8 cellular contexts compared by ENCODE assay signal in genomic region chr1:32400876-32401631, GRCh38. TPM values are rescaled to one million over a fixed set of nuclear protein-coding genes. Genes with fewer than 3 reads are reported as not detected.
DNase-seq lines count a peak whose midpoint lies in the region; ATAC-seq and TF ChIP-seq lines count a peak whose summit lies in the region.

No MANE protein-coding gene starts in this region.

- H3K4me1 Mint-ChIP-seq in Caco-2 (ENCODE audit: low read depth, unreplicated experiment) (no peaks in the 10 kb centered on the region), nephron progenitor cell (peaks cover under 1% of the 10 kb centered on the region)
- no peaks in the 10 kb centered on the region for H3K4me1 Mint-ChIP-seq in activated T-helper 17 cell treated with anti-CD3 and anti-CD28 coated beads, Interleukin-2, amount 50 U/mL, for 72 hours

- H4K20me1 ChIP-seq in PC-9 (ENCODE audit: insufficient read depth): no peaks in the 10 kb centered on the region

- no peak overlapping the region for H3K27ac Mint-ChIP-seq in Caco-2 (ENCODE audit: unreplicated experiment)
- H3K27ac Mint-ChIP-seq in activated T-helper 17 cell treated with anti-CD3 and anti-CD28 coated beads, Interleukin-2, amount 50 U/mL, for 72 hours: no peak overlapping the region
- no peak overlapping the region for H3K27ac Mint-ChIP-seq in nephron progenitor cell

- no peak overlapping the region for H3K4me3 Mint-ChIP-seq in Caco-2 (ENCODE audit: unreplicated experiment)
- H3K4me3 Mint-ChIP-seq in activated T-helper 17 cell treated with anti-CD3 and anti-CD28 coated beads, Interleukin-2, amount 50 U/mL, for 72 hours: no peak overlapping the region
- no peak overlapping the region for H3K4me3 Mint-ChIP-seq in nephron progenitor cell

- H3K27ac ChIP-seq in PC-9: no peak overlapping the region

- CTCF ChIA-PET in Caco-2 (lab: Charles Lee) (interaction anchor here (0.6 to 1.2 kb wide), 5 partner anchors 10 to 687 kb away, joined by 3 to 4 read pairs (median 3); no protein-coding TSS in a partner anchor), PC-9 (lab: Charles Lee) (interaction anchor here (0.5 to 1.2 kb wide), 5 partner anchors 155 to 790 kb away, joined by 3 to 4 read pairs (median 3); no protein-coding TSS in a partner anchor)

- BruUV-seq in Caco-2 (replicated peaks; lab: Mats Ljungman, UMichigan): no TSS peak
- no TSS peak for BruUV-seq in PC-9 (replicated peaks; lab: Mats Ljungman, UMichigan)

- no peaks in the 10 kb centered on the region for H3K4me1 ChIP-seq in Caco-2
- peaks cover 4% of the 10 kb centered on the region for H3K4me1 ChIP-seq in PC-9 (replicated peaks; ENCODE audit: insufficient read depth)

- intact Hi-C loops in Caco-2 (cut with micrococcal nuclease; ENCODE audit: unreplicated experiment) (loop anchor here (1.0 to 10.0 kb wide), 3 partner anchors 13 to 374 kb away; no protein-coding TSS in a partner anchor), PC-9 (cut with micrococcal nuclease; ENCODE audit: unreplicated experiment) (loop anchor here (1.0 to 5.0 kb wide), 3 partner anchors 13 to 696 kb away; partner anchors contain the start of genes RBBP4 and ZBTB8OS)

- H3K27me3 ChIP-seq in Caco-2 (replicated peaks; ENCODE audit: control insufficient read depth, insufficient read depth, low read length) (no peaks in the 10 kb centered on the region), PC-9 (ENCODE audit: insufficient read depth, low read depth) (no peaks in the 10 kb centered on the region)

- H3K9me3 ChIP-seq in Caco-2: no peaks in the 10 kb centered on the region
- H3K9me3 ChIP-seq in PC-9 (ENCODE audit: insufficient read depth, low read depth): no peaks in the 10 kb centered on the region

- no peaks in the 10 kb centered on the region for H3K36me3 ChIP-seq in Caco-2 (ENCODE audit: control insufficient read depth, insufficient read depth, low read length)
- no peaks in the 10 kb centered on the region for H3K36me3 ChIP-seq in PC-9 (ENCODE audit: low read depth)

- peak; percentile 87 for ATAC-seq in activated T-helper 17 cell treated with anti-CD3 and anti-CD28 coated beads, Interleukin-2, amount 50 U/mL, for 72 hours (replicated peaks)
- no peak for ATAC-seq in GM18868 (IDR thresholded peaks at IDR 0.05; ENCODE audit: unreplicated experiment)

- no peaks in the 10 kb centered on the region for H3K9me2 ChIP-seq in PC-9 (ENCODE audit: insufficient read depth)

- POLR2A ChIA-PET in Caco-2 (lab: Charles Lee) (interaction anchor here (0.7 to 0.9 kb wide), 2 partner anchors 47 to 170 kb away, joined by 7 read pairs; no protein-coding TSS in a partner anchor), PC-9 (lab: Charles Lee; ENCODE audit: unreplicated experiment) (no interaction called here)

- H3K79me2 ChIP-seq in PC-9 (ENCODE audit: low read depth): no peaks in the 10 kb centered on the region

- H2AFZ ChIP-seq in PC-9: 0 out of 2 replicates have a peak overlapping the region, but pooled peaks have one; percentile 18

- peak overlapping the region; percentile 39 for H3K4me2 ChIP-seq in PC-9

- no peaks in the 10 kb centered on the region for H3K9me3 Mint-ChIP-seq in Caco-2 (ENCODE audit: unreplicated experiment)
- H3K9me3 Mint-ChIP-seq in activated T-helper 17 cell treated with anti-CD3 and anti-CD28 coated beads, Interleukin-2, amount 50 U/mL, for 72 hours: no peaks in the 10 kb centered on the region
- peaks cover 11% of the 10 kb centered on the region for H3K9me3 Mint-ChIP-seq in nephron progenitor cell

- H3K27me3 Mint-ChIP-seq in Caco-2 (ENCODE audit: insufficient read depth, unreplicated experiment): no peaks in the 10 kb centered on the region
- H3K27me3 Mint-ChIP-seq in activated T-helper 17 cell treated with anti-CD3 and anti-CD28 coated beads, Interleukin-2, amount 50 U/mL, for 72 hours: no peaks in the 10 kb centered on the region
- H3K27me3 Mint-ChIP-seq in nephron progenitor cell (ENCODE audit: low read depth, poor library complexity): peaks cover 6% of the 10 kb centered on the region

- peak; percentile 78 to 80 for DNase-seq in Caco-2
- DNase-seq in HuH-7.5 (ENCODE audit: low spot score): peak; percentile 74
- DNase-seq in PC-9: peak; percentile 62 to 77
- peak; percentile 75 for DNase-seq in fibroblast of the conjunctiva (ENCODE audit: low read depth)
- DNase-seq in nephron progenitor cell: peak; percentile 87
- DNase-seq in stimulated activated naive CD4-positive, alpha-beta T cell treated with Interleukin-2 at 50 U/mL for 16 hours (lab: John Stamatoyannopoulos, UW): peak; percentile 20

- TF ChIP-seq CTCF in Caco-2 (IDR thresholded peaks at IDR 0.05; ENCODE audit: insufficient read depth in 1 of 2, low read depth in 1 of 2, low read length in 1 of 2, severe bottlenecking in 1 of 2, unreplicated experiment in 1 of 2): peak; percentile 67 to 84
- TF ChIP-seq CTCF in PC-9 (conservative IDR thresholded peaks at IDR 0.05): peak; percentile 95
- TF ChIP-seq CTCF in nephron progenitor cell (IDR thresholded peaks at IDR 0.05): peak; percentile 84

- H3K36me3 Mint-ChIP-seq in Caco-2 (ENCODE audit: insufficient read depth, unreplicated experiment) (no peaks in the 10 kb centered on the region), nephron progenitor cell (ENCODE audit: low read depth) (peaks cover 12% of the 10 kb centered on the region)
- H3K36me3 Mint-ChIP-seq in activated T-helper 17 cell treated with anti-CD3 and anti-CD28 coated beads, Interleukin-2, amount 50 U/mL, for 72 hours (ENCODE audit: low read depth): no peaks in the 10 kb centered on the region

- H3K4me3 ChIP-seq in Caco-2 (ENCODE audit: low read depth, low read length) (no peak overlapping the region), PC-9 (no peak overlapping the region)

- peaks cover 2% of the 10 kb centered on the region; the same call in 1 of the 2 replicates for H3F3A ChIP-seq in PC-9 (ENCODE audit: insufficient read depth, low read depth)

RNA-seq across cellular contexts. Expression of gene BSDC1, which starts 6.8 kb away (rescaled TPM):
- total RNA-seq in Caco-2 (2022) (32.5 and 33.2 TPM in 2 replicates), PC-9 (2021) (74.0 and 76.2 TPM in 2 replicates)
- total RNA-seq in activated T-helper 17 cell treated with anti-CD3 and anti-CD28 coated beads, Interleukin-2, amount 50 U/mL, for 72 hours: 10 to 100 TPM; 46.1 to 71.6 TPM

RNA-seq across cellular contexts. Expression of gene TSSK3, which starts 38.7 kb away (rescaled TPM):
- total RNA-seq in Caco-2 (2022): 2.5 and 2.6 TPM in 2 replicates
- total RNA-seq in PC-9 (2021): 3.8 and 3.9 TPM in 2 replicates
- total RNA-seq in activated T-helper 17 cell treated with anti-CD3 and anti-CD28 coated beads, Interleukin-2, amount 50 U/mL, for 72 hours: 1 to 10 TPM in 1 of 2 donors, under 1 TPM in 1; 0.61 to 1.7 TPM

RNA-seq across cellular contexts. Expression of gene FAM229A, which starts 38.8 kb away (rescaled TPM):
- 2.1 and 2.6 TPM in 2 replicates for total RNA-seq in Caco-2 (2022)
- total RNA-seq in PC-9 (2021): 11.7 and 13.1 TPM in 2 replicates
- total RNA-seq in activated T-helper 17 cell treated with anti-CD3 and anti-CD28 coated beads, Interleukin-2, amount 50 U/mL, for 72 hours: 10 to 100 TPM in 1 of 2 donors, 1 to 10 TPM in 1; 7.7 to 21.6 TPM

Comparison
In these comparisons a context has a peak if more than half of its experiments do, and no peak if none do; other contexts are left out.
1. DNase-seq: peak in every context shown above with its lines; median percentile 87 in nephron progenitor cell; 79 in Caco-2; 75 in fibroblast of the conjunctiva; 74 in HuH-7.5; 70 in PC-9; 20 in stimulated activated naive CD4-positive, alpha-beta T cell treated with Interleukin-2 at 50 U/mL for 16 hours.